Comparison of ENCODE assay signal across 8 cellular contexts in genomic region chr6:18265099-18265372, GRCh38. TPM values are rescaled to one million over a fixed set of nuclear protein-coding genes. Genes with fewer than 3 reads are reported as not detected.
DNase-seq lines count a peak whose midpoint lies in the region; ATAC-seq and TF ChIP-seq lines count a peak whose summit lies in the region.

No MANE protein-coding gene starts in this region.

- 21% methylated on average over 2 of the region's 2 CpGs for WGBS in liver
- 13 to 16% methylated on average over 2 of the region's 2 CpGs for WGBS in upper lobe of left lung, 2 donors

- no peaks in the 10 kb centered on the region for H3K27me3 Mint-ChIP-seq in activated naive CD4-positive, alpha-beta T cell treated with anti-CD3 and anti-CD28 coated beads for 36 hours (ENCODE audit: low read depth)

- H3K27me3 ChIP-seq in adipocyte (replicated peaks; ENCODE audit: control insufficient read depth, insufficient read depth, low read length) (no peaks in the 10 kb centered on the region), liver (ENCODE audit: control insufficient read depth in 4 of 4, insufficient read depth in 4 of 4, low read length in 3 of 4) (no peaks in the 10 kb centered on the region), upper lobe of left lung (no peaks in the 10 kb centered on the region)

- H3K36me3 ChIP-seq in adipocyte (ENCODE audit: control insufficient read depth, insufficient read depth, low read length, severe bottlenecking) (no peaks in the 10 kb centered on the region), liver (ENCODE audit: control insufficient read depth in 4 of 4, insufficient read depth in 3 of 4, low read depth in 1 of 4, low read length in 3 of 4) (peaks cover 0 to 3% (median 1%) of the 10 kb centered on the region in 4 donors), upper lobe of left lung (peaks cover 0 to 3% (median 0%) of the 10 kb centered on the region in 4 donors)

- H3K9ac ChIP-seq in adipocyte (ENCODE audit: low read length), result peak overlapping the region; percentile 92
- peak overlapping the region; percentile 48 to 90 for H3K9ac ChIP-seq in liver (ENCODE audit: low read depth in 1 of 2, low read length in 2 of 2)

- peaks cover 7% of the 10 kb centered on the region for H3K9me3 Mint-ChIP-seq in activated naive CD4-positive, alpha-beta T cell treated with anti-CD3 and anti-CD28 coated beads for 36 hours

- ATAC-seq in upper lobe of left lung (ENCODE audit: low FRiP score in 2 of 2) (no peak), GM21360 (IDR thresholded peaks at IDR 0.05; ENCODE audit: unreplicated experiment) (no peak)

- no peak for TF ChIP-seq CTCF in liver (IDR thresholded peaks at IDR 0.05; ENCODE audit: low read depth, low read length, missing input control)
- TF ChIP-seq CTCF in upper lobe of left lung (IDR thresholded peaks at IDR 0.05), result no peak

- H3K4me3 ChIP-seq in adipocyte (ENCODE audit: low read length), result peak overlapping the region; percentile 97
- peak overlapping the region; percentile 70 to 98 (median 77) for H3K4me3 ChIP-seq in liver (ENCODE audit: low read depth in 1 of 3, low read length in 3 of 3)
- H3K4me3 ChIP-seq in upper lobe of left lung, result peak overlapping the region; percentile 82 to 94 (median 92)

- TF ChIP-seq RAD21 in liver (IDR thresholded peaks at IDR 0.05), result no peak

- H3K36me3 Mint-ChIP-seq in activated naive CD4-positive, alpha-beta T cell treated with anti-CD3 and anti-CD28 coated beads for 36 hours (ENCODE audit: low read depth), result peaks cover 34% of the 10 kb centered on the region

- H3K27ac ChIP-seq in liver (ENCODE audit: low read depth in 1 of 2, low read length in 2 of 2), result peak overlapping the region; percentile 97 to 99
- H3K27ac ChIP-seq in upper lobe of left lung, result peak overlapping the region; percentile 97 to 99 (median 99)

- peaks cover 19% of the 10 kb centered on the region for H3K4me1 ChIP-seq in adipocyte (ENCODE audit: control insufficient read depth, insufficient read depth, low read length)
- peaks cover 7 to 30% (median 12%) of the 10 kb centered on the region in 4 donors for H3K4me1 ChIP-seq in liver (ENCODE audit: control insufficient read depth in 4 of 4, insufficient read depth in 4 of 4, low read length in 3 of 4)
- peaks cover 25 to 35% (median 32%) of the 10 kb centered on the region in 4 donors for H3K4me1 ChIP-seq in upper lobe of left lung

- no peaks in the 10 kb centered on the region for H3K9me3 ChIP-seq in adipocyte (ENCODE audit: control insufficient read depth, low read length)
- no peaks in the 10 kb centered on the region for H3K9me3 ChIP-seq in liver (ENCODE audit: control insufficient read depth in 4 of 4, low read length in 3 of 4)
- peaks cover 0 to 3% (median 0%) of the 10 kb centered on the region in 4 donors for H3K9me3 ChIP-seq in upper lobe of left lung

- DNase-seq in activated naive CD4-positive, alpha-beta T cell treated with anti-CD3 and anti-CD28 coated beads for 36 hours, result no peak
- no peak for DNase-seq in activated naive CD4-positive, alpha-beta T cell (lab: John Stamatoyannopoulos, UW)
- DNase-seq in adipocyte (ENCODE audit: low read depth) (no peak), upper lobe of left lung (no peak), D341Med (ENCODE audit: low spot score) (no peak), NCI-H2081 (lab: John Stamatoyannopoulos, UW) (no peak)

- no peak for TF ChIP-seq EP300 in upper lobe of left lung (IDR thresholded peaks at IDR 0.05)

- intact Hi-C loops in activated naive CD4-positive, alpha-beta T cell treated with anti-CD3 and anti-CD28 coated beads for 36 hours (cut with micrococcal nuclease), result no loop called here

- peak overlapping the region; percentile 91 for H3K27ac Mint-ChIP-seq in activated naive CD4-positive, alpha-beta T cell treated with anti-CD3 and anti-CD28 coated beads for 36 hours

- no peak for TF ChIP-seq POLR2A in upper lobe of left lung (IDR thresholded peaks at IDR 0.05)

- CTCF ChIA-PET in activated naive CD4-positive, alpha-beta T cell treated with anti-CD3 and anti-CD28 coated beads for 36 hours (lab: Charles Lee), result interaction anchor here (1.6 kb wide), 1 partner anchor 65 kb away, joined by 4 read pairs; no protein-coding TSS in a partner anchor

- peak overlapping the region; percentile 82 for H3K4me3 Mint-ChIP-seq in activated naive CD4-positive, alpha-beta T cell treated with anti-CD3 and anti-CD28 coated beads for 36 hours

- peaks cover 40% of the 10 kb centered on the region for H3K4me1 Mint-ChIP-seq in activated naive CD4-positive, alpha-beta T cell treated with anti-CD3 and anti-CD28 coated beads for 36 hours (ENCODE audit: low read depth)

TF ChIP-seq in liver, 16 proteins besides CTCF, POLR2A, EP300 and RAD21:
- TF ChIP-seq NR2F2 (IDR thresholded peaks at IDR 0.05) (no peak), GABPA (IDR thresholded peaks at IDR 0.05 in 1 of 2, conservative IDR thresholded peaks at IDR 0.05 in 1 of 2) (no peak), HNF4G (IDR thresholded peaks at IDR 0.05) (no peak), FOXA2 (IDR thresholded peaks at IDR 0.05) (no peak), ATF3 (IDR thresholded peaks at IDR 0.05) (no peak), RXRA (IDR thresholded peaks at IDR 0.05) (no peak), FOXA1 (IDR thresholded peaks at IDR 0.05) (no peak), SP1 (IDR thresholded peaks at IDR 0.05) (no peak), YY1 (IDR thresholded peaks at IDR 0.05) (no peak), ZBTB33 (IDR thresholded peaks at IDR 0.05) (no peak), TAF1 (conservative IDR thresholded peaks at IDR 0.05) (no peak), EGR1 (IDR thresholded peaks at IDR 0.05; ENCODE audit: low read depth in 2 of 2) (no peak), HNF4A (conservative IDR thresholded peaks at IDR 0.05) (no peak), JUND (IDR thresholded peaks at IDR 0.05) (no peak), REST (IDR thresholded peaks at IDR 0.05) (no peak), MAX (IDR thresholded peaks at IDR 0.05) (no peak)

RNA-seq across cellular contexts. Expression of gene DEK, which starts 0.7 kb away (rescaled TPM):
- 100 to 1,000 TPM; 200 to 203 TPM for total RNA-seq in activated naive CD4-positive, alpha-beta T cell treated with anti-CD3 and anti-CD28 coated beads for 36 hours
- 10 to 100 TPM; 24.7 to 92.6 TPM for total RNA-seq in liver
- 10 to 100 TPM; 19.7 to 29.0 TPM for polyA plus RNA-seq in liver
- 100 to 1,000 TPM in 3 of 6 donors, 10 to 100 TPM in 3; 61.5 to 170 (median 92.4) TPM for total RNA-seq in upper lobe of left lung
